Comparison of ENCODE assay signal across 9 cellular contexts in the genomic region with DNA sequence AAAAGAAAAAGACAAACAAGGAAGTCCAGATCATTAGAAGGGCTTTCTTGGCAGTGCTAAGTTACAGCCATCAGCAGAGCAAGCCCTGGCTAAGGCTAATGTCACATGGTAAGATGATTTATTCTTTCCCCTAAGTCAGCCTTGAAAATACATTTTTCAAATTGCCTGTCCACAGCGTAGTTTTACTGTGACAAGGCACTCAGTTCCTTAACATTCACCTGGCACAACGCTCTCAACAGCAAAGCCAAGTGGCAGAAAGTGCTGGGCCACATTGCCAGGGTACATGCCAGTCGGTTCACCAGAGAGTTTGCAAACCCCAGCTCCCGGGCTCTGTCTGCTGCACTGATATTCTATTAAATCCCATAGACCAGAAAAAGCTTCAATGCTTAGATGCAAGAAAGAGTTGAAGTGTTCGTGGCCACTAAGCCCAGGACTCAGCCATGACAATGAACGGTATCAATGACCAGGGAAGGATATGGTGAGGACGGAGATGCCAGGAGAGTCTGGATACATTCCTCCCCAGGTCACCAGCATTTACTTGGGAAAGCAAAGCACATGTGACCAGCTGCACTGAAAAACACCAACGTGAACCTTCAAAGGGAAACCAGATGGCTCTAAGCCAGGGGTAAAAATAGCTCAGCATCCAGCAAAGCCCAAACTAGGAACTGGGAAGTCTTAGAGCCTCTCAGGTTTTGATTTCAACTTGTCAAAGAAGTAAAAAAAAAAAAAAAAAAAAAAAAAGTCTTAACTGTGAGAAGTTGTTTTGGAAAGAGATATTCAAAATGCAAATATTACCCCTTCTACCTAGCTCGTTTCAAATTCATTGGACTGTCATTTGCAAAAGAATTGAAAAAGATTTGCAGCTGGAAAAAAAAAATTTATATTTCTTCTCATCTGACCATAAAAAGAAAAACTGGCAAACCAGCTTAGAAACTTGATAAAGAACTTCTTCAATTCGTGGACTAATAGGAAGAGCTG. TPM values are rescaled to one million over a fixed set of nuclear protein-coding genes. Genes with fewer than 3 reads are reported as not detected.
DNase-seq lines count a peak whose midpoint lies in the region; ATAC-seq and TF ChIP-seq lines count a peak whose summit lies in the region.
"Had no signal": no experiment of that assay in that cellular context is flagged by ENCODE, and none has a peak within 500 bp of the region (broad histone marks: within the 10 kb centered on the region; RNA-seq: fewer than 3 reads in every experiment).

No MANE protein-coding gene starts in this region.

- TF ChIP-seq CTCF in chondrocyte (IDR thresholded peaks at IDR 0.05): no peak
- TF ChIP-seq CTCF in lower lobe of right lung (IDR thresholded peaks at IDR 0.05): no peak
- no peak for TF ChIP-seq CTCF in suprapubic skin (IDR thresholded peaks at IDR 0.05)
- no peak for TF ChIP-seq CTCF in GM10266 (IDR thresholded peaks at IDR 0.05; ENCODE audit: control insufficient read depth, insufficient read depth, low read depth, missing control alignments)

- H3K4me1 ChIP-seq in lower lobe of right lung (peaks cover 30% of the 10 kb centered on the region), suprapubic skin (peaks cover 18% of the 10 kb centered on the region)

- H3K27me3 ChIP-seq in lower lobe of right lung (ENCODE audit: low read depth): peaks cover 5% of the 10 kb centered on the region
- no peaks in the 10 kb centered on the region for H3K27me3 ChIP-seq in suprapubic skin

- H3K27ac Mint-ChIP-seq in chondrocyte (ENCODE audit: unreplicated experiment): peak overlapping the region; percentile 80

- H3K9me3 ChIP-seq in lower lobe of right lung (no peaks in the 10 kb centered on the region), suprapubic skin (no peaks in the 10 kb centered on the region)

- TF ChIP-seq EP300 in suprapubic skin (IDR thresholded peaks at IDR 0.05): no peak

- H3K4me3 ChIP-seq in lower lobe of right lung (no peak overlapping the region), suprapubic skin (no peak overlapping the region)

- H3K27me3 Mint-ChIP-seq in chondrocyte (ENCODE audit: low read depth): no peaks in the 10 kb centered on the region

- peak overlapping the region; percentile 17 for H3K4me3 Mint-ChIP-seq in chondrocyte (ENCODE audit: unreplicated experiment)

- 21% methylated on average over 10 of the region's 10 CpGs for WGBS in suprapubic skin

- no peaks in the 10 kb centered on the region for H3K36me3 Mint-ChIP-seq in chondrocyte (ENCODE audit: low read depth)

- peak; percentile 74 to 79 for ATAC-seq in lower lobe of right lung
- no peak for ATAC-seq in GM21825 (IDR thresholded peaks at IDR 0.05; ENCODE audit: unreplicated experiment)

- H3K4me1 Mint-ChIP-seq in chondrocyte (ENCODE audit: low read depth): peaks cover 37% of the 10 kb centered on the region

- H3K36me3 ChIP-seq in lower lobe of right lung: no peaks in the 10 kb centered on the region
- H3K36me3 ChIP-seq in suprapubic skin: no peaks in the 10 kb centered on the region

- H3K27ac ChIP-seq in lower lobe of right lung (peak overlapping the region; percentile 70), suprapubic skin (peak overlapping the region; percentile 24)
- H3K27ac ChIP-seq: 22Rv1 had no signal

- DNase-seq in DMS 273 (lab: John Stamatoyannopoulos, UW; ENCODE audit: unreplicated experiment): peak; percentile 25
- DNase-seq in DMS 273 treated with DMSO at 0.1 percent for 48 hours (lab: John Stamatoyannopoulos, UW): no peak
- DNase-seq in chondrocyte (ENCODE audit: low spot score): no peak
- peak; percentile 47 for DNase-seq in lower lobe of right lung
- no peak for DNase-seq in suprapubic skin (ENCODE audit: low spot score in 2 of 2)
- no peak for DNase-seq in GM10266 (ENCODE audit: extremely low spot score)
- DNase-seq in stimulated activated CD4-positive, alpha-beta T cell treated with anti-CD3 and anti-CD28 coated beads, Interleukin-2, amount 100 ng/mL, for 48 hours: no peak

- intact Hi-C loops in lower lobe of right lung (cut with DNase I): no loop called here

- TF ChIP-seq POLR2A in suprapubic skin (IDR thresholded peaks at IDR 0.05): no peak

- H3K9me3 Mint-ChIP-seq in chondrocyte (ENCODE audit: low read depth): no peaks in the 10 kb centered on the region

RNA-seq across cellular contexts. Expression of a gene that starts 23.9 kb away (rescaled TPM):
- total RNA-seq in chondrocyte: 20.1 to 21.7 TPM (median 21.0 TPM) in 3 replicates
- 33.9 TPM for total RNA-seq in lower lobe of right lung
- 10 to 100 TPM; 39.1 to 47.3 (median 43.2) TPM for total RNA-seq in suprapubic skin

Comparison
In these comparisons a context has a peak if more than half of its experiments do, and no peak if none do; other contexts are left out.
1. DNase-seq: peak in DMS 273 (single experiment) and lower lobe of right lung (single experiment); none in DMS 273 treated with DMSO at 0.1 percent for 48 hours (single experiment), chondrocyte (single experiment), suprapubic skin (0 of 2), GM10266 (single experiment) and stimulated activated CD4-positive, alpha-beta T cell treated with anti-CD3 and anti-CD28 coated beads, Interleukin-2, amount 100 ng/mL, for 48 hours (0 of 2).